ENCODE assay signal across 18 cellular contexts in the genomic region with DNA sequence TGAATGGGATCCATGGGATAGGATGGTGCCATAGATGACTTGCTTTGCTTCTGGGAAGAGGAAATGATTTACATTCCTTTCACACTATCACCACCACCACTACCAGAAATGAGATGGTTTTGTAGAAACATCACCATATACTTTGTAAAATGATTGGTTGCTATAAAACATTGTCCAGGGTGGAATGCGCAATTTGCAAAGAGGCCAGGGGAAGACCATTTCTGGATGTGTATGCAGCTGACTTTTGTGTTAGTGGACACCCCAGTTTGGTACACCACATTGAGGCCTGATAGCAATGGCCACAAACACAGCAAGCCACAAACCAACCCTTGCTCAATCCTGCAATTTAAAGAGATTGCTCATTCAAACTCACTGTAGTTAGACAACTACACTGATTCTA. TPM values are rescaled to one million over a fixed set of nuclear protein-coding genes. Genes with fewer than 3 reads are reported as not detected.
DNase-seq lines count a peak whose midpoint lies in the region; ATAC-seq and TF ChIP-seq lines count a peak whose summit lies in the region.
"Had no signal": no experiment of that assay in that cellular context is flagged by ENCODE, and none has a peak within 500 bp of the region (broad histone marks: within the 10 kb centered on the region; RNA-seq: fewer than 3 reads in every experiment).

No MANE protein-coding gene starts in this region.

- H4K5ac ChIP-seq in IMR-90 (ENCODE audit: low read depth, low read length): no peak overlapping the region

- DNase-seq in Daoy (ENCODE audit: low read depth): peak; percentile 77
- peak; percentile 96 for DNase-seq in IMR-90
- peak; percentile 86 to 96 for DNase-seq in cardiac fibroblast (ENCODE audit: low read depth in 2 of 2)
- DNase-seq in myocyte (ENCODE audit: low read depth): peak; percentile 83
- no peak for DNase-seq in WERI-Rb-1
- DNase-seq in Ammon's horn (ENCODE audit: low spot score): no peak
- no peak for DNase-seq in activated naive CD8-positive, alpha-beta T cell treated with anti-CD3 and anti-CD28 coated beads, Interleukin-2, amount 50 U/mL, for 24 hours
- DNase-seq: activated CD4-positive, alpha-beta T cell treated with anti-CD3 and anti-CD28 coated beads, Interleukin-2, amount 50 U/mL, for 1 hour; activated naive CD8-positive, alpha-beta T cell treated with anti-CD3 and anti-CD28 coated beads for 36 hours; CD8-positive, alpha-beta memory T cell; GF-D8; left ventricle myocardium superior; naive thymus-derived CD8-positive, alpha-beta T cell; NCI-H1105 treated with DMSO at 0.1 percent for 48 hours; stimulated activated CD4-positive, alpha-beta T cell treated with anti-CD3 and anti-CD28 coated beads, Interleukin-15, amount 100 ng/mL, for 24 hours; T1000 had no signal

- WGBS in IMR-90 (ENCODE audit: extremely low coverage in 2 of 2, insufficient read length in 1 of 2), 2 experiments: no CpG with 5 or more reads among the region's 1 CpG

- no peaks in the 10 kb centered on the region for H3K9me3 Mint-ChIP-seq in activated naive CD8-positive, alpha-beta T cell treated with anti-CD3 and anti-CD28 coated beads, Interleukin-2, amount 50 U/mL, for 24 hours
- H3K9me3 Mint-ChIP-seq: activated naive CD8-positive, alpha-beta T cell treated with anti-CD3 and anti-CD28 coated beads for 36 hours; CD8-positive, alpha-beta memory T cell; naive thymus-derived CD8-positive, alpha-beta T cell had no signal

- no peaks in the 10 kb centered on the region for H3K79me1 ChIP-seq in IMR-90 (ENCODE audit: low read depth in 1 of 2, low read length in 2 of 2)

- H2AK9ac ChIP-seq in IMR-90 (replicated peaks; ENCODE audit: low read depth, low read length, poor library complexity): no peak overlapping the region

- intact Hi-C loops in IMR-90 (cut with micrococcal nuclease): no loop called here

- H3K9me1 ChIP-seq in IMR-90 (ENCODE audit: insufficient read depth, low read length): no peaks in the 10 kb centered on the region

- no peak overlapping the region for H2BK15ac ChIP-seq in IMR-90 (ENCODE audit: low read depth, low read length)

- POLR2A ChIA-PET in IMR-90 (lab: Charles Lee; ENCODE audit: unreplicated experiment): interaction anchor here (0.6 kb wide), 1 partner anchor 90 kb away, joined by 4 read pairs; no protein-coding TSS in a partner anchor

- H4K20me1 ChIP-seq in IMR-90 (ENCODE audit: insufficient read depth, low read length): no peaks in the 10 kb centered on the region

- H3K23ac ChIP-seq in IMR-90 (ENCODE audit: low read depth, low read length): no peak overlapping the region

- dilution Hi-C loops in IMR-90 (cut with HindIII; ENCODE audit: low sequenced_read_pairs, unreplicated experiment): no loop called here

- no peak overlapping the region for H3K27ac ChIP-seq in IMR-90 (ENCODE audit: insufficient read depth, low read length)
- H3K27ac ChIP-seq in WERI-Rb-1: no peak overlapping the region

- no peak overlapping the region for H2AK5ac ChIP-seq in IMR-90 (ENCODE audit: low read depth, low read length)

- in situ Hi-C loops in IMR-90 (cut with MboI; ENCODE audit: low sequenced_read_pairs): no loop called here

- no peaks in the 10 kb centered on the region for H3K36me3 Mint-ChIP-seq in activated naive CD8-positive, alpha-beta T cell treated with anti-CD3 and anti-CD28 coated beads, Interleukin-2, amount 50 U/mL, for 24 hours (ENCODE audit: low read depth)
- H3K36me3 Mint-ChIP-seq: activated naive CD8-positive, alpha-beta T cell treated with anti-CD3 and anti-CD28 coated beads for 36 hours; CD8-positive, alpha-beta memory T cell had no signal

- H3K36me3 ChIP-seq in IMR-90 (ENCODE audit: control insufficient read depth, insufficient read depth, low read length): no peaks in the 10 kb centered on the region
- no peaks in the 10 kb centered on the region for H3K36me3 ChIP-seq in WERI-Rb-1

- H3K4me1 Mint-ChIP-seq in activated naive CD8-positive, alpha-beta T cell treated with anti-CD3 and anti-CD28 coated beads, Interleukin-2, amount 50 U/mL, for 24 hours: no peaks in the 10 kb centered on the region
- H3K4me1 Mint-ChIP-seq: activated naive CD8-positive, alpha-beta T cell treated with anti-CD3 and anti-CD28 coated beads for 36 hours; naive thymus-derived CD8-positive, alpha-beta T cell had no signal

- no peak overlapping the region for H3K27ac Mint-ChIP-seq in activated naive CD8-positive, alpha-beta T cell treated with anti-CD3 and anti-CD28 coated beads, Interleukin-2, amount 50 U/mL, for 24 hours
- H3K27ac Mint-ChIP-seq: activated naive CD8-positive, alpha-beta T cell treated with anti-CD3 and anti-CD28 coated beads for 36 hours; CD8-positive, alpha-beta memory T cell; naive thymus-derived CD8-positive, alpha-beta T cell had no signal

- H3K9me3 ChIP-seq in IMR-90 (ENCODE audit: control insufficient read depth, insufficient read depth, low read length): no peaks in the 10 kb centered on the region
- H3K9me3 ChIP-seq in WERI-Rb-1 (ENCODE audit: severe bottlenecking): no peaks in the 10 kb centered on the region

- H2BK5ac ChIP-seq in IMR-90 (ENCODE audit: low read depth, low read length, poor library complexity, severe bottlenecking): peak overlapping the region; percentile 96

- H3K9ac ChIP-seq in IMR-90 (ENCODE audit: low read depth, low read length): no peak overlapping the region

- no peak for TF ChIP-seq POLR2A in IMR-90 (IDR thresholded peaks at IDR 0.05; ENCODE audit: low read depth, low read length)

- ATAC-seq in IMR-90 (ENCODE audit: low read depth) (peak; percentile 85), HG03039 (IDR thresholded peaks at IDR 0.05; ENCODE audit: unreplicated experiment) (no peak)
- no peak for ATAC-seq in activated naive CD8-positive, alpha-beta T cell treated with anti-CD3 and anti-CD28 coated beads, Interleukin-2, amount 50 U/mL, for 24 hours
- ATAC-seq: HepG2; left ventricle myocardium superior; naive thymus-derived CD8-positive, alpha-beta T cell had no signal

- no peak for TF ChIP-seq RAD21 in IMR-90 (IDR thresholded peaks at IDR 0.05; ENCODE audit: low read length)

- CTCF ChIA-PET in IMR-90 (lab: Yijun Ruan, JAX): interaction anchor here (0.6 to 1.2 kb wide), 3 partner anchors 27 to 139 kb away, joined by 3 to 5 read pairs (median 3); no protein-coding TSS in a partner anchor

- H3K4me1 ChIP-seq in IMR-90 (ENCODE audit: control insufficient read depth, insufficient read depth, low read length): peaks cover 6% of the 10 kb centered on the region; the same call in 1 of the 2 replicates

- no peak overlapping the region for H3K14ac ChIP-seq in IMR-90 (replicated peaks; ENCODE audit: low read depth, low read length)

- H4K91ac ChIP-seq in IMR-90 (ENCODE audit: insufficient read depth, low read depth, low read length): no peak overlapping the region

- H3K4me2 ChIP-seq in IMR-90 (ENCODE audit: low read depth, low read length): no peak overlapping the region

- peaks cover 4% of the 10 kb centered on the region; the same call in 1 of the 2 replicates for H3K27me3 ChIP-seq in IMR-90 (ENCODE audit: control insufficient read depth, insufficient read depth, low read length)
- peaks cover 6% of the 10 kb centered on the region for H3K27me3 ChIP-seq in WERI-Rb-1 (ENCODE audit: insufficient read depth, low read depth, severe bottlenecking)

- H3K27me3 Mint-ChIP-seq in activated naive CD8-positive, alpha-beta T cell treated with anti-CD3 and anti-CD28 coated beads, Interleukin-2, amount 50 U/mL, for 24 hours: peaks cover 15% of the 10 kb centered on the region

- no peak overlapping the region; the same call in 1 of the 2 replicates for H3K4ac ChIP-seq in IMR-90 (ENCODE audit: low read depth, low read length)

- H2AFZ ChIP-seq in IMR-90 (replicated peaks; ENCODE audit: low read length, poor library complexity): no peak overlapping the region

- H3K18ac ChIP-seq in IMR-90 (ENCODE audit: low read depth, low read length): no peak overlapping the region; the same call in 1 of the 2 replicates

- no peak overlapping the region for H3K56ac ChIP-seq in IMR-90 (ENCODE audit: extremely low read depth, insufficient read depth, low read length)

- H3K4me3 ChIP-seq in IMR-90 (ENCODE audit: insufficient read depth, low read depth, low read length) (no peak overlapping the region), cardiac fibroblast (replicated peaks in 1 of 2; ENCODE audit: low read depth in 2 of 2, low read length in 2 of 2) (no peak overlapping the region), WERI-Rb-1 (ENCODE audit: low read depth, low read length) (no peak overlapping the region)

- no TSS peak for BruUV-seq in IMR-90 (replicated peaks; lab: Mats Ljungman, UMichigan)

- peak overlapping the region; percentile 62; the same call in 1 of the 2 replicates for H2BK20ac ChIP-seq in IMR-90 (ENCODE audit: low read depth, low read length)

- no peak overlapping the region for H3K4me3 Mint-ChIP-seq in activated naive CD8-positive, alpha-beta T cell treated with anti-CD3 and anti-CD28 coated beads, Interleukin-2, amount 50 U/mL, for 24 hours
- H3K4me3 Mint-ChIP-seq: activated naive CD8-positive, alpha-beta T cell treated with anti-CD3 and anti-CD28 coated beads for 36 hours; CD8-positive, alpha-beta memory T cell; naive thymus-derived CD8-positive, alpha-beta T cell had no signal

- no peak overlapping the region for H4K8ac ChIP-seq in IMR-90 (ENCODE audit: low read depth in 2 of 2, low read length in 2 of 2)

- H2BK120ac ChIP-seq in IMR-90 (ENCODE audit: low read depth, low read length): peak overlapping the region; percentile 74; the same call in 1 of the 2 replicates

- TF ChIP-seq CTCF in IMR-90 (conservative IDR thresholded peaks at IDR 0.05; ENCODE audit: low read depth, low read length) (no peak), cardiac fibroblast (IDR thresholded peaks at IDR 0.05; ENCODE audit: low read depth, low read length) (no peak), WERI-Rb-1 (IDR thresholded peaks at IDR 0.05; ENCODE audit: low read depth, low read length) (no peak)

TF ChIP-seq in IMR-90, 13 proteins besides CTCF, POLR2A, EP300 and RAD21 (continues in another document):
- TF ChIP-seq, protein P1, sequence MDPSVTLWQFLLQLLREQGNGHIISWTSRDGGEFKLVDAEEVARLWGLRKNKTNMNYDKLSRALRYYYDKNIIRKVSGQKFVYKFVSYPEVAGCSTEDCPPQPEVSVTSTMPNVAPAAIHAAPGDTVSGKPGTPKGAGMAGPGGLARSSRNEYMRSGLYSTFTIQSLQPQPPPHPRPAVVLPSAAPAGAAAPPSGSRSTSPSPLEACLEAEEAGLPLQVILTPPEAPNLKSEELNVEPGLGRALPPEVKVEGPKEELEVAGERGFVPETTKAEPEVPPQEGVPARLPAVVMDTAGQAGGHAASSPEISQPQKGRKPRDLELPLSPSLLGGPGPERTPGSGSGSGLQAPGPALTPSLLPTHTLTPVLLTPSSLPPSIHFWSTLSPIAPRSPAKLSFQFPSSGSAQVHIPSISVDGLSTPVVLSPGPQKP (IDR thresholded peaks at IDR 0.05; ENCODE audit: borderline replicate concordance, low read depth, low read length): no peak
- TF ChIP-seq CEBPB (IDR thresholded peaks at IDR 0.05; ENCODE audit: low read depth, low read length) (peak; percentile 97), FOS (IDR thresholded peaks at IDR 0.05; ENCODE audit: low read depth, low read length) (no peak)

RNA-seq across cellular contexts. Expression of gene RCN1, which starts 56.7 kb away (rescaled TPM):
- total RNA-seq in Daoy (2014; rRNA removed; shearing (Covaris generic)): 147 and 170 TPM in 2 replicates
- total RNA-seq in IMR-90 (2012; rRNA removed): 129 and 231 TPM in 2 replicates
- 171 and 193 TPM in 2 replicates for polyA plus RNA-seq in IMR-90 (2012; rRNA removed)
- polyA plus RNA-seq in IMR-90 (2012; cell fraction: cytosol; rRNA removed): 78.4 and 90.6 TPM in 2 replicates
- polyA plus RNA-seq in IMR-90 (2012; cell fraction: nucleus; rRNA removed; ENCODE audit: low replicate concordance): 40.8 and 127 TPM in 2 replicates
- 242 and 262 TPM in 2 replicates for total RNA-seq in myocyte
- polyA plus RNA-seq in myocyte (2012): 278 TPM

Comparison
In these comparisons a context has a peak if more than half of its experiments do, and no peak if none do; other contexts are left out.
1. DNase-seq: peak in Daoy (single experiment), IMR-90 (single experiment), cardiac fibroblast (2 of 2) and myocyte (single experiment); none in WERI-Rb-1 (single experiment), Ammon's horn (single experiment) and activated naive CD8-positive, alpha-beta T cell treated with anti-CD3 and anti-CD28 coated beads, Interleukin-2, amount 50 U/mL, for 24 hours (single experiment).